27 cellular contexts compared by ENCODE assay signal in genomic region chr2:57156231-57156924, GRCh38.
"Had no signal": no experiment of that assay in that cellular context is flagged by ENCODE, and none has a peak within 500 bp of the region (broad histone marks: within the 10 kb centered on the region; RNA-seq: fewer than 3 reads in every experiment).

No MANE protein-coding gene starts in this region.

- H3K27ac Mint-ChIP-seq: activated CD4-positive, alpha-beta memory T cell treated with anti-CD3 and anti-CD28 coated beads, Interleukin-2, amount 10 ng/mL, durations not matched to agents 7 days and 5 days; activated CD4-positive, alpha-beta T cell treated with anti-CD3 and anti-CD28 coated beads for 36 hours; activated naive CD4-positive, alpha-beta T cell treated with anti-CD3 and anti-CD28 coated beads for 36 hours; activated naive CD8-positive, alpha-beta T cell treated with anti-CD3 and anti-CD28 coated beads for 36 hours; activated T-helper 17 cell treated with anti-CD3 and anti-CD28 coated beads, Interleukin-2, amount 50 U/mL, for 72 hours; T-cell had no signal

- H3K27me3 Mint-ChIP-seq: activated CD4-positive, alpha-beta memory T cell treated with anti-CD3 and anti-CD28 coated beads, Interleukin-2, amount 10 ng/mL, durations not matched to agents 7 days and 5 days; activated CD4-positive, alpha-beta T cell treated with anti-CD3 and anti-CD28 coated beads for 36 hours; activated naive CD8-positive, alpha-beta T cell treated with anti-CD3 and anti-CD28 coated beads for 36 hours; activated T-helper 17 cell treated with anti-CD3 and anti-CD28 coated beads, Interleukin-2, amount 50 U/mL, for 72 hours; T-cell had no signal

- H3K4me1 ChIP-seq: Peyer's patch had no signal

- H3K4me3 Mint-ChIP-seq: activated CD4-positive, alpha-beta memory T cell treated with anti-CD3 and anti-CD28 coated beads, Interleukin-2, amount 10 ng/mL, durations not matched to agents 7 days and 5 days; activated CD4-positive, alpha-beta T cell treated with anti-CD3 and anti-CD28 coated beads for 36 hours; activated naive CD4-positive, alpha-beta T cell treated with anti-CD3 and anti-CD28 coated beads for 36 hours; activated naive CD8-positive, alpha-beta T cell treated with anti-CD3 and anti-CD28 coated beads for 36 hours; activated T-helper 17 cell treated with anti-CD3 and anti-CD28 coated beads, Interleukin-2, amount 50 U/mL, for 72 hours; T-cell had no signal

- H3K27me3 ChIP-seq: MG63, Peyer's patch had no signal

- DNase-seq: activated CD4-positive, alpha-beta memory T cell treated with anti-CD3 and anti-CD28 coated beads, Interleukin-2, amount 10 ng/mL, durations not matched to agents 7 days and 5 days; activated CD4-positive, alpha-beta T cell treated with anti-CD3 and anti-CD28 coated beads for 36 hours; activated CD4-positive, alpha-beta T cell treated with anti-CD3 and anti-CD28 coated beads, Interleukin-2, amount 50 U/mL, for 1 hour; activated gamma-delta T cell; activated naive CD4-positive, alpha-beta T cell treated with anti-CD3 and anti-CD28 coated beads for 36 hours; activated naive CD8-positive, alpha-beta T cell treated with anti-CD3 and anti-CD28 coated beads for 36 hours; activated T-cell treated with anti-CD3 and anti-CD28 coated beads for 4 hours; activated T-cell treated with anti-CD3 and anti-CD28 coated beads, Interleukin-2, amount 50 U/mL, for 48 hours; anterior cingulate cortex; central memory CD4-positive, alpha-beta T cell; MG63; MV-4-11; NCI-H1092 treated with DMSO at 0.1 percent for 48 hours; NCI-H1436; NCI-H1694 treated with DMSO at 0.1 percent for 48 hours; NCI-H2029 treated with DMSO at 0.1 percent for 48 hours; NCI-H510A treated with DMSO at 0.1 percent for 48 hours; NCI-H69; NK-92 treated with Interleukin-12 subunit alpha and Interleukin-12 subunit beta, amount 100 ng/mL, for 24 hours; Peyer's patch; SHP77 treated with DMSO at 0.1 percent for 48 hours; T-cell; T-helper 2 cell had no signal

- FAIRE-seq: bronchial epithelial cell had no signal

- H3K36me3 Mint-ChIP-seq: activated naive CD8-positive, alpha-beta T cell treated with anti-CD3 and anti-CD28 coated beads for 36 hours; T-cell had no signal

- H3K4me3 ChIP-seq: MG63, Peyer's patch had no signal

- H3K36me3 ChIP-seq: MG63, Peyer's patch had no signal

- H3K4me1 Mint-ChIP-seq: activated CD4-positive, alpha-beta memory T cell treated with anti-CD3 and anti-CD28 coated beads, Interleukin-2, amount 10 ng/mL, durations not matched to agents 7 days and 5 days; activated CD4-positive, alpha-beta T cell treated with anti-CD3 and anti-CD28 coated beads for 36 hours; activated naive CD8-positive, alpha-beta T cell treated with anti-CD3 and anti-CD28 coated beads for 36 hours; activated T-helper 17 cell treated with anti-CD3 and anti-CD28 coated beads, Interleukin-2, amount 50 U/mL, for 72 hours; T-cell had no signal

- H3K27ac ChIP-seq: Peyer's patch, RWPE1, VCaP had no signal

- ATAC-seq: activated CD4-positive, alpha-beta T cell treated with anti-CD3 and anti-CD28 coated beads for 36 hours; activated T-helper 17 cell treated with anti-CD3 and anti-CD28 coated beads, Interleukin-2, amount 50 U/mL, for 72 hours; T-cell had no signal

- H3K9me3 ChIP-seq: MG63, Peyer's patch had no signal
